Comparison of ENCODE assay signal across 8 cellular contexts in the genomic region with DNA sequence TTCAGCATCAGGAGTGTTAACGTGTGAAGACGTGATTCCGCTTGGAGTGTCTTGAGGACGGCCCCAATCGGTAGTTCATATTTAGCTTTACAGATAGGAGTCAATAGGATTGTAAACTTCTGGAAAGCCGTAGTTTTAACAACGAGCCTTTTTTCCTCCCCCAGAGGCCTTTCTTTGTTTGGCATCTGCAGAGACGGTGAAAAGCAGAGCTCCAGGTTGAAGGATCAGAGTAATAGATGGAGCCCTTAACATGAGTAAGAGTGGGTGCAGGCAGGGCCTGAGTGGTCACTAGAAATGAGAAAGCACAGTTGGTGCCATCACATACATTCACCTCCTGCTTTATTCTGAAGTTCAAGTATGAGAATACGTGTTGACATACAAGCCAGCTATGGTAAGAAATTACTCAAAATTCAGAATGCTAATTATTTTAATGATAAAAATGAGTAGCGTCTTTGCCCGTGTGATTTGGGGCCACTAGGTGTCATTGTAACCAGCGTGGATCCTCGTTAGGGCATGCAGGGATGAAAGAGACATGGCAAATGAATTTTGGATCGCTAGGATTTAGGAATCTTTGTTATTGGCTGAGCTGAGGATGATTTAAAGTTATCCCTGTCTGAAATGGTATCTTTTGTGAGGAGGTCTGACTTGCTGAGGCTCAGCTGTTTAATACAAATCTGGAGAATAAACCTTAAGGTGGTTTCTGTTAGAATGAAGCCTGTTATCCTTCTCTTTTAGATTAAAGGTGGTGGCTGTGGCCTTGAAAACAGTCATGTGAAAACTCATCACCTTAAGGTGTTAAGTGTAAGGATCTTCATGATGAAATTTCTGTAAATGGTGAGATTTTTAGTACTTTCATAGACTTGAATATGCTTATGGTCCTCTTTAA. TPM values are rescaled to one million over a fixed set of nuclear protein-coding genes. Genes with fewer than 3 reads are reported as not detected.
DNase-seq lines count a peak whose midpoint lies in the region; ATAC-seq and TF ChIP-seq lines count a peak whose summit lies in the region.

No MANE protein-coding gene starts in this region.

- intact Hi-C loops in lower lobe of right lung (cut with DNase I) = no loop called here

- peak overlapping the region; percentile 87 for H3K4me3 ChIP-seq in lower lobe of right lung

- peaks cover 34% of the 10 kb centered on the region for H3K36me3 Mint-ChIP-seq in activated CD8-positive, alpha-beta memory T cell treated with anti-CD3 and anti-CD28 coated beads, Interleukin-2, amount 10 ng/mL, durations not matched to agents 7 days and 5 days
- H3K36me3 Mint-ChIP-seq in central memory CD8-positive, alpha-beta T cell (ENCODE audit: insufficient read depth) = peaks cover 40% of the 10 kb centered on the region
- peaks cover 27% of the 10 kb centered on the region for H3K36me3 Mint-ChIP-seq in type B pancreatic cell

- H3K27ac Mint-ChIP-seq in activated CD8-positive, alpha-beta memory T cell treated with anti-CD3 and anti-CD28 coated beads, Interleukin-2, amount 10 ng/mL, durations not matched to agents 7 days and 5 days = peak overlapping the region; percentile 96
- peak overlapping the region; percentile 100 for H3K27ac Mint-ChIP-seq in central memory CD8-positive, alpha-beta T cell (ENCODE audit: low read depth)
- H3K27ac Mint-ChIP-seq in type B pancreatic cell = peak overlapping the region; percentile 98

- peaks cover 15% of the 10 kb centered on the region for H3K36me3 ChIP-seq in lower lobe of right lung

- H3K4me3 Mint-ChIP-seq in activated CD8-positive, alpha-beta memory T cell treated with anti-CD3 and anti-CD28 coated beads, Interleukin-2, amount 10 ng/mL, durations not matched to agents 7 days and 5 days = peak overlapping the region; percentile 98
- peak overlapping the region; percentile 98 for H3K4me3 Mint-ChIP-seq in central memory CD8-positive, alpha-beta T cell
- H3K4me3 Mint-ChIP-seq in type B pancreatic cell = peak overlapping the region; percentile 96

- H3K27ac ChIP-seq in lower lobe of right lung = peak overlapping the region; percentile 95

- H3K27me3 Mint-ChIP-seq in activated CD8-positive, alpha-beta memory T cell treated with anti-CD3 and anti-CD28 coated beads, Interleukin-2, amount 10 ng/mL, durations not matched to agents 7 days and 5 days = no peaks in the 10 kb centered on the region
- no peaks in the 10 kb centered on the region for H3K27me3 Mint-ChIP-seq in central memory CD8-positive, alpha-beta T cell
- H3K27me3 Mint-ChIP-seq in type B pancreatic cell = no peaks in the 10 kb centered on the region

- CTCF ChIA-PET in activated CD8-positive, alpha-beta memory T cell treated with anti-CD3 and anti-CD28 coated beads, Interleukin-2, amount 10 ng/mL, durations not matched to agents 7 days and 5 days (lab: Charles Lee) = interaction anchor here (0.6 to 5.4 kb wide), 26 partner anchors 8 to 177 kb away, joined by 3 to 61 read pairs (median 4); partner anchors contain the start of genes ST6GALNAC2 and UBE2O

- H3K27me3 ChIP-seq in lower lobe of right lung (ENCODE audit: low read depth) = no peaks in the 10 kb centered on the region

- ATAC-seq in activated CD8-positive, alpha-beta memory T cell treated with anti-CD3 and anti-CD28 coated beads, Interleukin-2, amount 10 ng/mL, durations not matched to agents 7 days and 5 days = no peak
- ATAC-seq in central memory CD8-positive, alpha-beta T cell (replicated peaks; ENCODE audit: extremely low read depth, poor library complexity, severe bottlenecking) = no peak
- ATAC-seq in lower lobe of right lung = peak in 1 of 2 donors; percentile 34

- no peaks in the 10 kb centered on the region for H3K9me3 ChIP-seq in lower lobe of right lung

- H3K9me3 Mint-ChIP-seq in activated CD8-positive, alpha-beta memory T cell treated with anti-CD3 and anti-CD28 coated beads, Interleukin-2, amount 10 ng/mL, durations not matched to agents 7 days and 5 days (ENCODE audit: low read depth) = no peaks in the 10 kb centered on the region
- no peaks in the 10 kb centered on the region for H3K9me3 Mint-ChIP-seq in central memory CD8-positive, alpha-beta T cell
- H3K9me3 Mint-ChIP-seq in type B pancreatic cell = no peaks in the 10 kb centered on the region

- DNase-seq in activated CD8-positive, alpha-beta memory T cell treated with anti-CD3 and anti-CD28 coated beads, Interleukin-2, amount 10 ng/mL, durations not matched to agents 7 days and 5 days = peak; percentile 51
- no peak for DNase-seq in activated CD8-positive, alpha-beta memory T cell treated with anti-CD3 and anti-CD28 coated beads, Interleukin-2, amount 50 U/mL, for 48 hours
- DNase-seq in NCI-H460 (ENCODE audit: extremely low read depth, low read depth) (peak; percentile 33), lower lobe of right lung (no peak), type B pancreatic cell (ENCODE audit: extremely low spot score, unreplicated experiment) (no peak), NCI-H1930 (lab: John Stamatoyannopoulos, UW) (no peak), AG08396 (ENCODE audit: low spot score) (no peak)
- DNase-seq in central memory CD8-positive, alpha-beta T cell (ENCODE audit: low spot score in 2 of 2) = no peak

- TF ChIP-seq CTCF in lower lobe of right lung (IDR thresholded peaks at IDR 0.05) (peak; percentile 40), type B pancreatic cell (conservative IDR thresholded peaks at IDR 0.05) (peak; percentile 69)

- peaks cover 62% of the 10 kb centered on the region for H3K4me1 ChIP-seq in lower lobe of right lung

- H3K4me1 Mint-ChIP-seq in activated CD8-positive, alpha-beta memory T cell treated with anti-CD3 and anti-CD28 coated beads, Interleukin-2, amount 10 ng/mL, durations not matched to agents 7 days and 5 days = peaks cover 69% of the 10 kb centered on the region
- peaks cover 72% of the 10 kb centered on the region for H3K4me1 Mint-ChIP-seq in central memory CD8-positive, alpha-beta T cell
- H3K4me1 Mint-ChIP-seq in type B pancreatic cell (ENCODE audit: unreplicated experiment) = peaks cover 42% of the 10 kb centered on the region

RNA-seq across cellular contexts. Expression of gene PRCD, which starts 18.6 kb away (rescaled TPM):
- total RNA-seq in activated CD8-positive, alpha-beta memory T cell treated with anti-CD3 and anti-CD28 coated beads, Interleukin-2, amount 10 ng/mL, durations not matched to agents 7 days and 5 days = not detected
- total RNA-seq in NCI-H460 (2014; rRNA removed; shearing (Covaris generic)) = not detected in 2 replicates
- not detected in 2 replicates for polyA plus RNA-seq in NCI-H460 (2014; cell fraction: nucleus; rRNA removed)
- total RNA-seq in lower lobe of right lung = 8.2 TPM
- 0.33 and 3.3 TPM in 2 replicates for total RNA-seq in type B pancreatic cell (ENCODE audit: low replicate concordance)

RNA-seq across cellular contexts. Expression of gene CYGB, which starts 20.9 kb away (rescaled TPM):
- total RNA-seq in activated CD8-positive, alpha-beta memory T cell treated with anti-CD3 and anti-CD28 coated beads, Interleukin-2, amount 10 ng/mL, durations not matched to agents 7 days and 5 days = not detected
- total RNA-seq in NCI-H460 (2014; rRNA removed; shearing (Covaris generic)) = 2.8 TPM in 2 replicates
- polyA plus RNA-seq in NCI-H460 (2014; cell fraction: nucleus; rRNA removed) = 5.3 and 21.1 TPM in 2 replicates
- total RNA-seq in lower lobe of right lung (30.2 TPM), type B pancreatic cell (ENCODE audit: low replicate concordance) (2.5 and 10.0 TPM in 2 replicates)

RNA-seq across cellular contexts. Expression of gene ST6GALNAC2, which starts 27.2 kb away (rescaled TPM):
- not detected for total RNA-seq in activated CD8-positive, alpha-beta memory T cell treated with anti-CD3 and anti-CD28 coated beads, Interleukin-2, amount 10 ng/mL, durations not matched to agents 7 days and 5 days
- 1.4 and 3.1 TPM in 2 replicates for total RNA-seq in NCI-H460 (2014; rRNA removed; shearing (Covaris generic))
- polyA plus RNA-seq in NCI-H460 (2014; cell fraction: nucleus; rRNA removed) = 2.7 and 5.0 TPM in 2 replicates
- total RNA-seq in lower lobe of right lung (29.0 TPM), type B pancreatic cell (ENCODE audit: low replicate concordance) (4.3 and 10.4 TPM in 2 replicates)

RNA-seq across cellular contexts. Expression of gene RHBDF2, which starts 57.2 kb away (rescaled TPM):
- total RNA-seq in activated CD8-positive, alpha-beta memory T cell treated with anti-CD3 and anti-CD28 coated beads, Interleukin-2, amount 10 ng/mL, durations not matched to agents 7 days and 5 days = 10 to 100 TPM; 29.6 to 42.1 TPM
- total RNA-seq in NCI-H460 (2014; rRNA removed; shearing (Covaris generic)) = 21.5 and 28.1 TPM in 2 replicates
- polyA plus RNA-seq in NCI-H460 (2014; cell fraction: nucleus; rRNA removed) = 20.2 and 27.7 TPM in 2 replicates
- total RNA-seq in lower lobe of right lung (47.8 TPM), type B pancreatic cell (ENCODE audit: low replicate concordance) (12.3 and 17.2 TPM in 2 replicates)

Comparison
In these comparisons a context has a peak if more than half of its experiments do, and no peak if none do; other contexts are left out.
1. DNase-seq: peak in activated CD8-positive, alpha-beta memory T cell treated with anti-CD3 and anti-CD28 coated beads, Interleukin-2, amount 10 ng/mL, durations not matched to agents 7 days and 5 days (single experiment) and NCI-H460 (single experiment); none in activated CD8-positive, alpha-beta memory T cell treated with anti-CD3 and anti-CD28 coated beads, Interleukin-2, amount 50 U/mL, for 48 hours (single experiment), central memory CD8-positive, alpha-beta T cell (0 of 2), lower lobe of right lung (single experiment), type B pancreatic cell (single experiment), NCI-H1930 (0 of 2) and AG08396 (single experiment).
2. Peak in every context shown above with its lines, with median percentiles within 50 percentile points of each other: H3K27ac Mint-ChIP-seq and H3K4me3 Mint-ChIP-seq.